ENCODE assay signal across 1 cellular context in the genomic region with DNA sequence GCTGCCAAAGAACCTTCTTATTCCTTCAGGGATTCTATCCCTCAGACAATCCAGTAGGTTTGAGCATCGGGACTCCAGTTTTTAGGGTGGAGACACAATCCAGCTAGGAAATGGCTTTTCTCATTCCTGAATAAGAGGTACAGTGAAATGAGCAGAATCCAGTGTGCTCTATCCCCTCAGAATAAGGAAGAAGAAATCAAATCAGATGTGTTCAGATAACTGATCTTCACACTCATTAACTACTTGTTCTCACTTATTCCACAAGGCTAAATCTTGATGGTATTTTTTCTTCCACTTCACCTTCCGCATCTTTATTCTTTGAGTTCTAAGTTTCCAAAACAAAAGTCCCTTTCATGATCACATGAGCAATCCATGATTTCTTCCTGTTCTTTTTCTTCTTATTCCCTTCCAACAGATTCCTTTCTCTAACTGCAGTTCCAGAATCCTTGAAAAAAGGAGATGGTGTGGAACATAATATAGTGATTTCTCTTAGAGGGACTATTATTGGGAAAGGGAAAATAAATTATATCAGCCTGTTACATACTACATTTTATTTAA.
TF ChIP-seq lines count a peak whose summit lies in the region.

No MANE protein-coding gene starts in this region.

TF ChIP-seq in H1, 55 proteins besides CTCF, POLR2A, EP300 and RAD21:
- TF ChIP-seq CTBP2 (IDR thresholded peaks at IDR 0.05; ENCODE audit: borderline replicate concordance, insufficient read depth, insufficient read length, low read length) (no peak), HDAC2 (IDR thresholded peaks at IDR 0.05; ENCODE audit: borderline replicate concordance in 1 of 2, low read depth in 2 of 2, low read length in 2 of 2) (no peak), TAF1 (IDR thresholded peaks at IDR 0.05; ENCODE audit: low read depth, low read length) (no peak), FOSL1 (IDR thresholded peaks at IDR 0.05; ENCODE audit: insufficient read depth, low read depth, low read length) (no peak), TBP (IDR thresholded peaks at IDR 0.05; ENCODE audit: low read depth, low read length) (no peak)
TF ChIP-seq in H1: peak in this region for 0.
